Comparison of ENCODE assay signal across 8 cellular contexts in genomic region chr12:113220593-113221180, GRCh38. TPM values are rescaled to one million over a fixed set of nuclear protein-coding genes. Genes with fewer than 3 reads are reported as not detected.
DNase-seq lines count a peak whose midpoint lies in the region; ATAC-seq and TF ChIP-seq lines count a peak whose summit lies in the region.

No MANE protein-coding gene starts in this region.

- H3K27me3 ChIP-seq in OCI-LY3 (ENCODE audit: low read depth, low read length) = no peaks in the 10 kb centered on the region; the same call in 1 of the 2 replicates
- no peaks in the 10 kb centered on the region for H3K27me3 ChIP-seq in psoas muscle (ENCODE audit: insufficient read depth in 3 of 3, low read length in 2 of 3)

- no peak overlapping the region for H3K27ac ChIP-seq in OCI-LY3 (ENCODE audit: low read length)
- H3K27ac ChIP-seq in psoas muscle = peak overlapping the region; percentile 52

- in situ Hi-C loops in KBM-7 (cut with MboI; ENCODE audit: low pct_unique_long_range_greater_than_20kb, low sequenced_read_pairs) = no loop called here

- H3K9me3 ChIP-seq in OCI-LY3 (ENCODE audit: insufficient read depth, low read length) = no peaks in the 10 kb centered on the region
- H3K9me3 ChIP-seq in psoas muscle = no peaks in the 10 kb centered on the region

- TF ChIP-seq CTCF in OCI-LY3 (IDR thresholded peaks at IDR 0.05; ENCODE audit: low read depth, low read length) (no peak), epithelial cell of proximal tubule (conservative IDR thresholded peaks at IDR 0.05; ENCODE audit: low read depth, low read length) (no peak), psoas muscle (IDR thresholded peaks at IDR 0.05) (no peak)

- DNase-seq in activated gamma-delta T cell (lab: John Stamatoyannopoulos, UW) (peak; percentile 53), activated gamma-delta T cell treated with Interleukin-2 at 50 U/mL for 16 hours (no peak), epithelial cell of proximal tubule (ENCODE audit: low read depth) (no peak), psoas muscle (no peak), GM19240 (ENCODE audit: insufficient read length, low spot score) (no peak), KBM-7 (no peak)

- peak overlapping the region; percentile 98 for H3K4me2 ChIP-seq in OCI-LY3 (ENCODE audit: low read length)

- no peaks in the 10 kb centered on the region for H4K20me1 ChIP-seq in OCI-LY3 (ENCODE audit: insufficient read depth, low read length)

- intact Hi-C loops in psoas muscle (cut with DNase I) = loop anchor here in 1 of 2 donors (5.0 kb wide), 1 partner anchor 33 kb away; the partner anchor contains the start of genes DDX54 and RITA1

- H3K4me1 ChIP-seq in OCI-LY3 (ENCODE audit: low read length) (peaks cover 27% of the 10 kb centered on the region), psoas muscle (peaks cover 31% of the 10 kb centered on the region)

- H3K4me3 ChIP-seq in OCI-LY3 (ENCODE audit: low read length) (peak overlapping the region; percentile 91), epithelial cell of proximal tubule (ENCODE audit: low read depth, low read length) (peak overlapping the region; percentile 69), psoas muscle (peak overlapping the region; percentile 88)

- H3K9ac ChIP-seq in OCI-LY3 (ENCODE audit: low read length) = peak overlapping the region; percentile 58

- 1% methylated on average over 22 to 23 of the region's 23 CpGs for WGBS in psoas muscle, 3 donors

- H2AFZ ChIP-seq in OCI-LY3 (ENCODE audit: low read depth, low read length) = peak overlapping the region; percentile 72

- H3K79me2 ChIP-seq in OCI-LY3 (ENCODE audit: low read length) = peaks cover 27% of the 10 kb centered on the region

- ATAC-seq in psoas muscle (no peak), GM21528 (IDR thresholded peaks at IDR 0.05; ENCODE audit: low FRiP score, unreplicated experiment) (no peak)

- H3K36me3 ChIP-seq in OCI-LY3 (replicated peaks; ENCODE audit: low read depth, low read length) (no peaks in the 10 kb centered on the region), psoas muscle (ENCODE audit: insufficient read depth in 1 of 2, low read depth in 1 of 2) (no peaks in the 10 kb centered on the region)

RNA-seq across cellular contexts. Expression of gene TPCN1, which starts 0.6 kb away (rescaled TPM):
- total RNA-seq in epithelial cell of proximal tubule (16.9 and 32.0 TPM in 2 replicates), psoas muscle (10 to 100 TPM; 24.9 to 36.2 (median 27.0) TPM)
- 10 to 100 TPM in 2 of 3 donors, 1 to 10 TPM in 1; 7.6 to 33.7 (median 18.2) TPM for polyA plus RNA-seq in psoas muscle

RNA-seq across cellular contexts. Expression of gene RITA1, which starts 35.2 kb away (rescaled TPM):
- total RNA-seq in epithelial cell of proximal tubule = 26.6 and 37.1 TPM in 2 replicates
- 10 to 100 TPM; 13.0 to 19.4 (median 14.7) TPM for total RNA-seq in psoas muscle
- polyA plus RNA-seq in psoas muscle = 10 to 100 TPM; 13.7 to 28.5 (median 15.5) TPM

RNA-seq across cellular contexts. Expression of gene DDX54, which starts 35.4 kb away (rescaled TPM):
- total RNA-seq in epithelial cell of proximal tubule = 97.7 and 112 TPM in 2 replicates
- 10 to 100 TPM; 61.9 to 93.5 (median 81.5) TPM for total RNA-seq in psoas muscle
- 10 to 100 TPM; 53.6 to 88.7 (median 53.7) TPM for polyA plus RNA-seq in psoas muscle
